Comparison of ENCODE assay signal across 8 cellular contexts in the genomic region with DNA sequence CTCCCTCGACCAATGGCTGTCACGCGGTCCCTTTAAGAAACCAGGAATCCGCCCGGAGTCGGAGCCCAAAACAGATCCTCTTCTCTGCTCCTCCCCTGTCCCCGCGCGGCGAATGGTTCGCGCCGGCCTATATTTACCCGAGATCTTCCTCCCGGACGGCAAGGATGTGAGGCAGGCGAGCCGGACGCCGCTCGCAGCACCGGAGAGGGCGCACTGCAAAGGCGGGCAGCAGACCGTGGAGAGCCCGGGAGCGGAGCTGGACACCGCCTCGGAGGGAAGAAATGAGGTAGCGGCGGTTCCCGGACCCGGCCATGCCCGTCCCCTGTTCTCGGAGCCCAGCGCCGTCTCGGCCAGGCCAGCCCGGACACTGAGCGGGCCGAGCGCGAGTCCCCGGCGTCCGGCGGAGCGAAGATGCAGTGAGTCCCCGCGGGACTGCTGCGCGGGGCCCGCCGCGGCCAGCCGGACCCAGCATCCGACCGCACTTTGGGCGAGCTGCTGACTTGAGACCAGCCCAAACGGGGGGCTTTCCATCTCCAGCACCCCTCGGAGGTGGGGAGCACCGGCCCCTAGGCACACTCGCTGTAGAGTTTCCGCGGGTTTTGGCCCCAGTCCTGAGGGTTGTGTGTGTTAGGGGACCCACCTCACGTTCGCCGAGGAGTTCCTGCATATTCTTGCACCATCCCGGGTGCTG. TPM values are rescaled to one million over a fixed set of nuclear protein-coding genes. Genes with fewer than 3 reads are reported as not detected.
DNase-seq lines count a peak whose midpoint lies in the region; ATAC-seq and TF ChIP-seq lines count a peak whose summit lies in the region.

A gene with protein sequence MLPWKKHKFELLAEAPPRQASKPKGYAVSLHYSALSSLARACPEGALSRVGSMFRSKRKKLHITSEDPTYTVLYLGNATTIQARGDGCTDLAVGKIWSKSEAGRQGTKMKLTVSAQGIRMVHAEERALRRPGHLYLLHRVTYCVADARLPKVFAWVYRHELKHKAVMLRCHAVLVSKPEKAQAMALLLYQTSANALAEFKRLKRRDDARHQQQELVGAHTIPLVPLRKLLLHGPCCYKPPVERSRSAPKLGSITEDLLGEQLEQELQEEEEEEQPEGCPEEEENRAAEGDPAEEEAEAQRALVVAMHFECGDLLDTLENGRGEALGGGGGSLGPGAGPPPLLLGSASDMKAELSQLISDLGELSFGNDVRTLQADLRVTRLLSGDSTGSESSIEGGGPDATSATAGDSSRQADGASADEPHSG (plus strand): TSS at position 161 of the 691 bp plus-strand sequence. CDS start 944 bp downstream, outside the sequence.

- H3K36me3 Mint-ChIP-seq in CD14-positive monocyte, result peaks cover 0 to 10% of the 10 kb centered on the region in 2 donors
- H3K36me3 Mint-ChIP-seq in natural killer cell treated with Interleukin-12 subunit alpha and Interleukin-12 subunit beta and Interleukin-15 and Interleukin-18, amount 100 ng/mL, for 72 hours, result no peaks in the 10 kb centered on the region

- H3K4me3 Mint-ChIP-seq in CD14-positive monocyte, result peak within 1 kb of the TSS; percentile 92 to 97
- H3K4me3 Mint-ChIP-seq in natural killer cell treated with Interleukin-12 subunit alpha and Interleukin-12 subunit beta and Interleukin-15 and Interleukin-18, amount 100 ng/mL, for 72 hours, result peak within 1 kb of the TSS; percentile 92

- DNase-seq in CD14-positive monocyte (ENCODE audit: low spot score) (peak; percentile 84), Kasumi-1 (lab: John Stamatoyannopoulos, UW) (peak; percentile 89 to 94), fibroblast of the aortic adventitia (ENCODE audit: low read depth) (peak; percentile 96)
- DNase-seq in activated effector memory CD4-positive, alpha-beta T cell treated with anti-CD3 and anti-CD28 coated beads, Interleukin-2, amount 50 U/mL, for 16 hours, result peak; percentile 93
- peak; percentile 91 for DNase-seq in natural killer cell treated with Interleukin-12 subunit alpha and Interleukin-12 subunit beta and Interleukin-15 and Interleukin-18, amount 100 ng/mL, for 72 hours (ENCODE audit: low spot score)
- DNase-seq in stimulated activated naive CD4-positive, alpha-beta T cell treated with Interleukin-2 at 50 U/mL for 16 hours (lab: John Stamatoyannopoulos, UW), result peak; percentile 79

- peaks cover 53% of the 10 kb centered on the region for H3K4me1 Mint-ChIP-seq in CD14-positive monocyte
- H3K4me1 Mint-ChIP-seq in natural killer cell treated with Interleukin-12 subunit alpha and Interleukin-12 subunit beta and Interleukin-15 and Interleukin-18, amount 100 ng/mL, for 72 hours (ENCODE audit: low read depth in 2 of 2), result peaks cover 56 to 60% of the 10 kb centered on the region in 2 donors

- no peak for TF ChIP-seq CTCF in CD14-positive monocyte (IDR thresholded peaks at IDR 0.05)
- TF ChIP-seq CTCF in fibroblast of the aortic adventitia (IDR thresholded peaks at IDR 0.05; ENCODE audit: insufficient read depth, low read length), result peak; percentile 35

- peak within 1 kb of the TSS; percentile 80 for H3K4me3 ChIP-seq in fibroblast of the aortic adventitia (ENCODE audit: low read depth, low read length)

- peak within 1 kb of the TSS; percentile 55 to 89 (median 80) for H3K27ac Mint-ChIP-seq in CD14-positive monocyte
- H3K27ac Mint-ChIP-seq in natural killer cell treated with Interleukin-12 subunit alpha and Interleukin-12 subunit beta and Interleukin-15 and Interleukin-18, amount 100 ng/mL, for 72 hours, result peak within 1 kb of the TSS; percentile 71 to 85

- no peaks in the 10 kb centered on the region for H3K9me3 Mint-ChIP-seq in CD14-positive monocyte
- H3K9me3 Mint-ChIP-seq in natural killer cell treated with Interleukin-12 subunit alpha and Interleukin-12 subunit beta and Interleukin-15 and Interleukin-18, amount 100 ng/mL, for 72 hours, result no peaks in the 10 kb centered on the region

- intact Hi-C loops in CD14-positive monocyte (cut with micrococcal nuclease), result loop anchor here (5.0 to 10.0 kb wide), 6 partner anchors 51 to 839 kb away; no protein-coding TSS in a partner anchor

- TF ChIP-seq POLR2A in Raji (IDR thresholded peaks at IDR 0.05; ENCODE audit: insufficient read depth, low read depth, low read length), result peak; percentile 64

- H3K27me3 Mint-ChIP-seq in CD14-positive monocyte (ENCODE audit: low read depth in 3 of 3), result peaks cover 2 to 3% (median 2%) of the 10 kb centered on the region in 3 donors
- no peaks in the 10 kb centered on the region for H3K27me3 Mint-ChIP-seq in natural killer cell treated with Interleukin-12 subunit alpha and Interleukin-12 subunit beta and Interleukin-15 and Interleukin-18, amount 100 ng/mL, for 72 hours

- peak; percentile 42 for ATAC-seq in GM19467 (IDR thresholded peaks at IDR 0.05; ENCODE audit: unreplicated experiment)
- ATAC-seq in natural killer cell treated with Interleukin-12 subunit alpha and Interleukin-12 subunit beta and Interleukin-15 and Interleukin-18, amount 100 ng/mL, for 72 hours, result peak; percentile 77 to 82

RNA-seq across cellular contexts. Expression of the gene that starts here (rescaled TPM):
- 1 to 10 TPM; 6.6 to 9.8 TPM for polyA plus RNA-seq in CD14-positive monocyte
- total RNA-seq in fibroblast of the aortic adventitia (ENCODE audit: low replicate concordance), result 12.7 and 14.1 TPM in 2 replicates
- 10 to 100 TPM; 11.6 to 50.2 TPM for total RNA-seq in natural killer cell treated with Interleukin-12 subunit alpha and Interleukin-12 subunit beta and Interleukin-15 and Interleukin-18, amount 100 ng/mL, for 72 hours

Comparison
In these comparisons a context has a peak if more than half of its experiments do, and no peak if none do; other contexts are left out.
1. Peak in every context shown above with its lines: DNase-seq, ATAC-seq and H3K4me3 ChIP-seq.